Comparison of ENCODE assay signal across 30 cellular contexts in the genomic region with DNA sequence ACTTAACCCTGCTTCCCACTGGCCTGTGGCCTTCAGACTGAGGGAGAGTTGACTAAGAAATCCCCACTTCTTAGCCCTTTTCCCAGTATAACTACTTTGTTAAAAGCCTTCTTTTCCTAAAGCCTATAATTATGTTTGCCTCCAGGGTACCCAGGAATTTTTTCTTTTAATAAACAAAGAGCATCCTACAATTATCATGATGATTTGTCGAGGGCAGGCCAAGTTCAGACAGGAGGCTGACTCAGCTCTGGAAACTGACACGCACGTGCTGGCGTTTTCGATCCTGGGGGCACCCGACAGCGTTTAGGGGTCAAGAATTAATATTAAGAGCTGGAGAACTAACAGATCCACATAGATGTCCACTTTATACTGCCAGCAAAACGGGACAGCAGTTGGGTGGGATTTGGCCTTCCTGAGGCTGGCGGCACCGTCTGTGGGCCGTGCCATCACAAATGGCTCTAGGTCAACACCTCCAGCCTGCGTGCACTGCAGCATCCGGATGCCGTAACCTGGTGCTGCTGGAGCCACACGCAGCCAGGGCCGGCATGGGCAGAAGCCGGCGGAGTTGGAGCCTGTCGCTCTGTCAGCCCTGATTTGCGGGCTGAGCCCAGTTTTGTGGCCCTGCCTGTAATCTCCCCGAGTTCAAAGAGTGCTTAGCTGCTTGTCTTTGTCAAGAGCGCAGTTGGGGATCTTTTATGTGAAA.
DNase-seq lines count a peak whose midpoint lies in the region.
"Had no signal": no experiment of that assay in that cellular context is flagged by ENCODE, and none has a peak within 500 bp of the region (broad histone marks: within the 10 kb centered on the region; RNA-seq: fewer than 3 reads in every experiment).

No MANE protein-coding gene starts in this region.

- peaks cover 4% of the 10 kb centered on the region for H3K4me1 ChIP-seq in adipocyte (ENCODE audit: control insufficient read depth, insufficient read depth, low read length)
- H3K4me1 ChIP-seq: colonic mucosa, prostate gland, uterus had no signal

- no peak overlapping the region for H3K4me3 Mint-ChIP-seq in immature natural killer cell
- H3K4me3 Mint-ChIP-seq: activated CD4-positive, alpha-beta memory T cell treated with anti-CD3 and anti-CD28 coated beads, Interleukin-2, amount 10 ng/mL, durations not matched to agents 7 days and 5 days; activated naive CD4-positive, alpha-beta T cell treated with anti-CD3 and anti-CD28 coated beads, Interleukin-2, amount 10 ng/mL, durations not matched to agents 7 days and 5 days; CD8-positive, alpha-beta T cell; stimulated activated memory B cell treated with anti-CD40 and anti-IgM and Interleukin-4, amounts not matched to agents 10 μg/mL and 1 μg/mL and 100 μg/mL, for 72 hours had no signal

- no peak overlapping the region for H3K9ac ChIP-seq in adipocyte (ENCODE audit: low read length)

- peaks cover 0 to 3% (median 1%) of the 10 kb centered on the region in 3 donors for H3K27me3 Mint-ChIP-seq in immature natural killer cell (ENCODE audit: low read depth in 3 of 3)
- H3K27me3 Mint-ChIP-seq: activated CD4-positive, alpha-beta memory T cell treated with anti-CD3 and anti-CD28 coated beads, Interleukin-2, amount 10 ng/mL, durations not matched to agents 7 days and 5 days; activated naive CD4-positive, alpha-beta T cell treated with anti-CD3 and anti-CD28 coated beads, Interleukin-2, amount 10 ng/mL, durations not matched to agents 7 days and 5 days; stimulated activated memory B cell treated with anti-CD40 and anti-IgM and Interleukin-4, amounts not matched to agents 10 μg/mL and 1 μg/mL and 100 μg/mL, for 72 hours had no signal

- no peaks in the 10 kb centered on the region for H3K9me3 Mint-ChIP-seq in immature natural killer cell
- H3K9me3 Mint-ChIP-seq: activated CD4-positive, alpha-beta memory T cell treated with anti-CD3 and anti-CD28 coated beads, Interleukin-2, amount 10 ng/mL, durations not matched to agents 7 days and 5 days; activated naive CD4-positive, alpha-beta T cell treated with anti-CD3 and anti-CD28 coated beads, Interleukin-2, amount 10 ng/mL, durations not matched to agents 7 days and 5 days had no signal

- no peak overlapping the region for H3K27ac Mint-ChIP-seq in immature natural killer cell
- H3K27ac Mint-ChIP-seq: activated CD4-positive, alpha-beta memory T cell treated with anti-CD3 and anti-CD28 coated beads, Interleukin-2, amount 10 ng/mL, durations not matched to agents 7 days and 5 days; activated naive CD4-positive, alpha-beta T cell treated with anti-CD3 and anti-CD28 coated beads, Interleukin-2, amount 10 ng/mL, durations not matched to agents 7 days and 5 days; CD8-positive, alpha-beta T cell; stimulated activated memory B cell treated with anti-CD40 and anti-IgM and Interleukin-4, amounts not matched to agents 10 μg/mL and 1 μg/mL and 100 μg/mL, for 72 hours had no signal

- no peaks in the 10 kb centered on the region for H3K9me3 ChIP-seq in adipocyte (ENCODE audit: control insufficient read depth, low read length)
- H3K9me3 ChIP-seq: colonic mucosa, neutrophil, prostate gland, uterus had no signal

- no peaks in the 10 kb centered on the region for H3K4me1 Mint-ChIP-seq in immature natural killer cell
- H3K4me1 Mint-ChIP-seq: activated CD4-positive, alpha-beta memory T cell treated with anti-CD3 and anti-CD28 coated beads, Interleukin-2, amount 10 ng/mL, durations not matched to agents 7 days and 5 days; activated naive CD4-positive, alpha-beta T cell treated with anti-CD3 and anti-CD28 coated beads, Interleukin-2, amount 10 ng/mL, durations not matched to agents 7 days and 5 days; stimulated activated memory B cell treated with anti-CD40 and anti-IgM and Interleukin-4, amounts not matched to agents 10 μg/mL and 1 μg/mL and 100 μg/mL, for 72 hours had no signal

- peaks cover 5% of the 10 kb centered on the region for H3K36me3 ChIP-seq in adipocyte (ENCODE audit: control insufficient read depth, insufficient read depth, low read length, severe bottlenecking)
- H3K36me3 ChIP-seq: colonic mucosa, neutrophil, prostate gland, uterus had no signal

- DNase-seq in NCI-H1417 (lab: John Stamatoyannopoulos, UW) = peak in 2 of 3 experiments; percentile 14 to 68
- no peak for DNase-seq in NCI-H1417 treated with DMSO at 0.1 percent for 48 hours (lab: John Stamatoyannopoulos, UW)
- DNase-seq in adipocyte (ENCODE audit: low read depth) = peak; percentile 41
- DNase-seq in left kidney (ENCODE audit: low read depth, low spot score) = peak; percentile 64
- DNase-seq in SIG-M5 treated with dmso at 0.1 percent for 504 hours (lab: John Stamatoyannopoulos, UW; ENCODE audit: unreplicated experiment) = no peak
- DNase-seq in H4 (ENCODE audit: low spot score) = no peak
- no peak for DNase-seq in immature natural killer cell
- DNase-seq in OCI-M1 (lab: John Stamatoyannopoulos, UW) = no peak
- DNase-seq: 8988T; activated CD4-positive, alpha-beta memory T cell treated with anti-CD3 and anti-CD28 coated beads, Interleukin-2, amount 10 ng/mL, durations not matched to agents 7 days and 5 days; activated CD4-positive, alpha-beta T cell treated with anti-CD3 and anti-CD28 coated beads for 1 hour; activated CD8-positive, alpha-beta memory T cell treated with anti-CD3 and anti-CD28 coated beads, Interleukin-2, amount 50 U/mL, for 48 hours; activated naive CD4-positive, alpha-beta T cell treated with anti-CD3 and anti-CD28 coated beads, Interleukin-2, amount 10 ng/mL, durations not matched to agents 7 days and 5 days; AML-193; amniotic stem cell; CD8-positive, alpha-beta T cell; colonic mucosa; effector CD8-positive, alpha-beta T cell; H7; left cardiac atrium; NCI-H1048; NCI-H774; RPMI8226; stimulated activated CD4-positive, alpha-beta T cell treated with anti-CD3 and anti-CD28 coated beads, Interleukin-4, amount 100 ng/mL, for 4 hours; substantia nigra; uterus had no signal

- H3K36me3 Mint-ChIP-seq in immature natural killer cell = no peaks in the 10 kb centered on the region
- H3K36me3 Mint-ChIP-seq: activated naive CD4-positive, alpha-beta T cell treated with anti-CD3 and anti-CD28 coated beads, Interleukin-2, amount 10 ng/mL, durations not matched to agents 7 days and 5 days; CD8-positive, alpha-beta T cell; stimulated activated memory B cell treated with anti-CD40 and anti-IgM and Interleukin-4, amounts not matched to agents 10 μg/mL and 1 μg/mL and 100 μg/mL, for 72 hours had no signal

- H3K4me3 ChIP-seq in adipocyte (ENCODE audit: low read length) = no peak overlapping the region
- H3K4me3 ChIP-seq: colonic mucosa, prostate gland, SK-N-MC, uterus had no signal

- no peaks in the 10 kb centered on the region for H3K27me3 ChIP-seq in adipocyte (replicated peaks; ENCODE audit: control insufficient read depth, insufficient read depth, low read length)
- H3K27me3 ChIP-seq: colonic mucosa, neutrophil, uterus had no signal

Comparison
In these comparisons a context has a peak if more than half of its experiments do, and no peak if none do; other contexts are left out.
1. DNase-seq: peak in NCI-H1417 (2 of 3), adipocyte (single experiment) and left kidney (single experiment); none in NCI-H1417 treated with DMSO at 0.1 percent for 48 hours (single experiment), SIG-M5 treated with dmso at 0.1 percent for 504 hours (single experiment), H4 (single experiment), immature natural killer cell (0 of 3) and OCI-M1 (single experiment).